ENCODE assay signal across 13 cellular contexts in the genomic region with DNA sequence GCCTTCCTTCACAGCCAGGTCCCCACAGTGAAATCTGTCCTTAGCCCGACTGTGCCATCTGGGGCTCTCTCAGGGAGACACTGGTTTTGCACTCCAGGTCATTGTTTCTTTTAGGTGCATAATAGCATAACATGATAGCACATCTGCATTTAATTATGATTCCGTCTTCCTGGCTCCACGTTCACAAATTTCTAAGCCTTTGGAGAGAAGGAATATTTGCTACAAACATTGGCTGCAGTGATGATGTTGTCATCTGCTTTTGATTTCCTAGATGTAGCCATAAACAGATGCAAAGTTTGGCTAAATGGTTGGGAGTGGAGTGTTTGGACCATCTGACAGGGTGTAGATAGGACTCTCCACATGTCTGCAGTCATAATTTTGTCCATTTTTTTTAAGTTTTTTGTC. TPM values are rescaled to one million over a fixed set of nuclear protein-coding genes. Genes with fewer than 3 reads are reported as not detected.
DNase-seq lines count a peak whose midpoint lies in the region; ATAC-seq and TF ChIP-seq lines count a peak whose summit lies in the region.
"Had no signal": no experiment of that assay in that cellular context is flagged by ENCODE, and none has a peak within 500 bp of the region (broad histone marks: within the 10 kb centered on the region; RNA-seq: fewer than 3 reads in every experiment).

No MANE protein-coding gene starts in this region.

- no peaks in the 10 kb centered on the region for H3K9me3 Mint-ChIP-seq in activated naive CD8-positive, alpha-beta T cell treated with anti-CD3 and anti-CD28 coated beads, Interleukin-2, amount 50 U/mL, for 24 hours

- H3K4me1 ChIP-seq in SK-N-SH (ENCODE audit: control insufficient read depth in 1 of 2, insufficient read depth in 2 of 2, low read depth in 1 of 2, low read length in 1 of 2) (peaks cover 18 to 23% of the 10 kb centered on the region in 2 experiments; a peak in 3 of 4 replicates), right cardiac atrium (ENCODE audit: control insufficient read depth, insufficient read depth, low read length) (no peaks in the 10 kb centered on the region), subcutaneous abdominal adipose tissue (ENCODE audit: control insufficient read depth in 5 of 5, insufficient read depth in 5 of 5, low read length in 5 of 5) (peaks cover 8 to 50% (median 36%) of the 10 kb centered on the region in 5 donors)

- CTCF ChIA-PET in SK-N-SH (lab: Yijun Ruan, JAX), result interaction anchor here (0.6 to 2.3 kb wide), 4 partner anchors 9 to 252 kb away, joined by 3 to 9 read pairs (median 4); no protein-coding TSS in a partner anchor

- WGBS in SK-N-SH (ENCODE audit: low lambda C conversion rate), result 9% methylated on average over 3 of the region's 3 CpGs
- 46% methylated on average over 3 of the region's 3 CpGs for WGBS in right cardiac atrium

- H2AFZ ChIP-seq in SK-N-SH (ENCODE audit: low read depth), result 0 out of 2 replicates have a peak overlapping the region, but pooled peaks have one; percentile 52

- H3K4me3 ChIP-seq in SK-N-SH (ENCODE audit: low read depth in 2 of 2, low read length in 1 of 2) (no peak overlapping the region), right cardiac atrium (ENCODE audit: low read length) (no peak overlapping the region), subcutaneous abdominal adipose tissue (ENCODE audit: low read depth in 1 of 5, low read length in 5 of 5) (peak overlapping the region in 1 of 5 donors; percentile 36)

- H3K36me3 Mint-ChIP-seq in activated naive CD8-positive, alpha-beta T cell treated with anti-CD3 and anti-CD28 coated beads, Interleukin-2, amount 50 U/mL, for 24 hours (ENCODE audit: low read depth), result no peaks in the 10 kb centered on the region

- H4K20me1 ChIP-seq in SK-N-SH (ENCODE audit: insufficient read depth), result no peaks in the 10 kb centered on the region

- H3K9me3 ChIP-seq in SK-N-SH, result no peaks in the 10 kb centered on the region
- H3K9me3 ChIP-seq in right cardiac atrium (ENCODE audit: control insufficient read depth, low read length), result no peaks in the 10 kb centered on the region
- no peaks in the 10 kb centered on the region for H3K9me3 ChIP-seq in subcutaneous abdominal adipose tissue (ENCODE audit: control insufficient read depth in 5 of 5, low read length in 5 of 5)

- peak in 1 of 2 experiments; percentile 83 for TF ChIP-seq EP300 in SK-N-SH (IDR thresholded peaks at IDR 0.05; ENCODE audit: borderline replicate concordance in 1 of 2, low read depth in 1 of 2, low read length in 1 of 2)

- ATAC-seq in right cardiac atrium, result peak; percentile 46 to 51
- no peak for ATAC-seq in activated naive CD8-positive, alpha-beta T cell treated with anti-CD3 and anti-CD28 coated beads, Interleukin-2, amount 50 U/mL, for 24 hours

- H3K36me3 ChIP-seq in SK-N-SH (replicated peaks in 1 of 2; ENCODE audit: control insufficient read depth in 1 of 2, insufficient read depth in 2 of 2, low read length in 1 of 2) (no peaks in the 10 kb centered on the region), subcutaneous abdominal adipose tissue (ENCODE audit: control insufficient read depth in 5 of 5, insufficient read depth in 5 of 5, low read length in 5 of 5) (no peaks in the 10 kb centered on the region)

- H3K27ac Mint-ChIP-seq in activated naive CD8-positive, alpha-beta T cell treated with anti-CD3 and anti-CD28 coated beads, Interleukin-2, amount 50 U/mL, for 24 hours, result no peak overlapping the region

- H3K9me2 ChIP-seq in SK-N-SH, result no peaks in the 10 kb centered on the region

- intact Hi-C loops in right cardiac atrium (cut with DNase I), result no loop called here

- H3K4me2 ChIP-seq in SK-N-SH, result peak overlapping the region; percentile 56; the same call in 1 of the 2 replicates

- H3K27ac ChIP-seq in SK-N-SH (ENCODE audit: low read depth in 2 of 2, low read length in 1 of 2) (peak overlapping the region; percentile 72 to 98), right cardiac atrium (ENCODE audit: low read length) (no peak overlapping the region), subcutaneous abdominal adipose tissue (ENCODE audit: low read depth, low read length) (peak overlapping the region; percentile 72)

- H3K4me3 Mint-ChIP-seq in activated naive CD8-positive, alpha-beta T cell treated with anti-CD3 and anti-CD28 coated beads, Interleukin-2, amount 50 U/mL, for 24 hours, result no peak overlapping the region

- DNase-seq in GM04504 (ENCODE audit: low read depth), result peak; percentile 92
- peak; percentile 73 for DNase-seq in SK-N-SH
- no peak for DNase-seq in right cardiac atrium
- DNase-seq in HuH-7 (ENCODE audit: low spot score), result no peak
- no peak for DNase-seq in activated naive CD8-positive, alpha-beta T cell treated with anti-CD3 and anti-CD28 coated beads, Interleukin-2, amount 50 U/mL, for 24 hours
- DNase-seq in NCI-H1092 (lab: John Stamatoyannopoulos, UW), result no peak
- DNase-seq: activated CD4-positive, alpha-beta T cell treated with anti-CD3 and anti-CD28 coated beads, Interleukin-2, amount 50 U/mL, for 1 hour; activated effector memory CD4-positive, alpha-beta T cell treated with Interleukin-2 at 50 U/mL for 16 hours; NCI-H1417 treated with DMSO at 0.1 percent for 48 hours; nucleus accumbens; stimulated activated CD4-positive, alpha-beta T cell treated with anti-CD3 and anti-CD28 coated beads, Interleukin-2, amount 100 ng/mL, for 48 hours; stimulated activated naive CD4-positive, alpha-beta T cell treated with Interleukin-2 at 50 U/mL for 16 hours had no signal

- POLR2A ChIA-PET in SK-N-SH (lab: Yijun Ruan, JAX), result interaction anchor here (1.1 kb wide), 1 partner anchor 13 kb away, joined by 4 read pairs; no protein-coding TSS in a partner anchor

- H3K79me2 ChIP-seq in SK-N-SH (ENCODE audit: insufficient read depth), result no peaks in the 10 kb centered on the region

- H3K9ac ChIP-seq in SK-N-SH, result no peak overlapping the region
- H3K9ac ChIP-seq in subcutaneous abdominal adipose tissue (ENCODE audit: low read length in 5 of 5), result peak overlapping the region in 1 of 5 donors; percentile 16

- H3F3A ChIP-seq in SK-N-SH (replicated peaks; ENCODE audit: insufficient read depth), result peaks cover 7% of the 10 kb centered on the region

- peaks cover 3% of the 10 kb centered on the region for H3K4me1 Mint-ChIP-seq in activated naive CD8-positive, alpha-beta T cell treated with anti-CD3 and anti-CD28 coated beads, Interleukin-2, amount 50 U/mL, for 24 hours

- peaks cover 5% of the 10 kb centered on the region for H3K27me3 Mint-ChIP-seq in activated naive CD8-positive, alpha-beta T cell treated with anti-CD3 and anti-CD28 coated beads, Interleukin-2, amount 50 U/mL, for 24 hours

- H3K27me3 ChIP-seq in SK-N-SH (ENCODE audit: insufficient read depth) (no peaks in the 10 kb centered on the region), right cardiac atrium (ENCODE audit: control insufficient read depth, insufficient read depth) (no peaks in the 10 kb centered on the region), subcutaneous abdominal adipose tissue (ENCODE audit: control insufficient read depth in 5 of 5, insufficient read depth in 4 of 5, low read length in 5 of 5) (no peaks in the 10 kb centered on the region)

- TF ChIP-seq RAD21 in SK-N-SH (IDR thresholded peaks at IDR 0.05; ENCODE audit: low read length), result peak; percentile 59

- TF ChIP-seq CTCF in SK-N-SH (IDR thresholded peaks at IDR 0.05), result no peak

TF ChIP-seq in SK-N-SH, 30 proteins besides CTCF, POLR2A, EP300 and RAD21 (continues in another document):
- no peak for TF ChIP-seq RXRA (IDR thresholded peaks at IDR 0.05; ENCODE audit: borderline replicate concordance, low read depth)
- TF ChIP-seq, protein P1, sequence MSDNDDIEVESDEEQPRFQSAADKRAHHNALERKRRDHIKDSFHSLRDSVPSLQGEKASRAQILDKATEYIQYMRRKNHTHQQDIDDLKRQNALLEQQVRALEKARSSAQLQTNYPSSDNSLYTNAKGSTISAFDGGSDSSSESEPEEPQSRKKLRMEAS (IDR thresholded peaks at IDR 0.05; ENCODE audit: low read depth), result no peak
- TF ChIP-seq TCF12 (IDR thresholded peaks at IDR 0.05), result peak; percentile 98
- TF ChIP-seq SIN3A (IDR thresholded peaks at IDR 0.05; ENCODE audit: borderline replicate concordance, low read depth, low read length), result no peak
- peak; percentile 57; the same call in 1 of the 2 replicates for TF ChIP-seq TEAD4 (IDR thresholded peaks at IDR 0.05; ENCODE audit: borderline replicate concordance, insufficient read depth)
- TF ChIP-seq, protein P2, sequence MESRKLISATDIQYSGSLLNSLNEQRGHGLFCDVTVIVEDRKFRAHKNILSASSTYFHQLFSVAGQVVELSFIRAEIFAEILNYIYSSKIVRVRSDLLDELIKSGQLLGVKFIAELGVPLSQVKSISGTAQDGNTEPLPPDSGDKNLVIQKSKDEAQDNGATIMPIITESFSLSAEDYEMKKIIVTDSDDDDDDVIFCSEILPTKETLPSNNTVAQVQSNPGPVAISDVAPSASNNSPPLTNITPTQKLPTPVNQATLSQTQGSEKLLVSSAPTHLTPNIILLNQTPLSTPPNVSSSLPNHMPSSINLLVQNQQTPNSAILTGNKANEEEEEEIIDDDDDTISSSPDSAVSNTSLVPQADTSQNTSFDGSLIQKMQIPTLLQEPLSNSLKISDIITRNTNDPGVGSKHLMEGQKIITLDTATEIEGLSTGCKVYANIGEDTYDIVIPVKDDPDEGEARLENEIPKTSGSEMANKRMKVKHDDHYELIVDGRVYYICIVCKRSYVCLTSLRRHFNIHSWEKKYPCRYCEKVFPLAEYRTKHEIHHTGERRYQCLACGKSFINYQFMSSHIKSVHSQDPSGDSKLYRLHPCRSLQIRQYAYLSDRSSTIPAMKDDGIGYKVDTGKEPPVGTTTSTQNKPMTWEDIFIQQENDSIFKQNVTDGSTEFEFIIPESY (IDR thresholded peaks at IDR 0.05; ENCODE audit: borderline replicate concordance, low read depth), result no peak
- peak; percentile 95; the same call in 1 of the 2 replicates for TF ChIP-seq FOXJ3 (CRISPR knock-in tag; IDR thresholded peaks at IDR 0.05)
- TF ChIP-seq RFX5 (IDR thresholded peaks at IDR 0.05; ENCODE audit: low read length), result no peak
- TF ChIP-seq PBX3 (IDR thresholded peaks at IDR 0.05), result peak; percentile 32; the same call in 1 of the 2 replicates
- TF ChIP-seq POLR2AphosphoS5 (IDR thresholded peaks at IDR 0.05; ENCODE audit: low read depth, low read length), result peak; percentile 76

RNA-seq across cellular contexts. Expression of gene CAT, which starts 12.0 kb away (rescaled TPM):
- 26.6 and 34.3 TPM in 2 replicates for polyA plus RNA-seq in SK-N-SH (2012; rRNA removed)
- polyA plus RNA-seq in SK-N-SH (2012; cell fraction: cytosol; rRNA removed), result 24.2 and 30.6 TPM in 2 replicates
- polyA plus RNA-seq in SK-N-SH (2012; cell fraction: nucleus; rRNA removed), result 31.5 and 42.9 TPM in 2 replicates
- total RNA-seq in right cardiac atrium, result 100 to 1,000 TPM in 2 of 4 donors, 10 to 100 TPM in 2; 81.6 to 114 (median 102) TPM
- polyA plus RNA-seq in right cardiac atrium, result 67.6 TPM

Comparison
In these comparisons a context has a peak if more than half of its experiments do, and no peak if none do; other contexts are left out.
1. DNase-seq: peak in GM04504 (single experiment) and SK-N-SH (single experiment); none in right cardiac atrium (0 of 3), HuH-7 (single experiment), activated naive CD8-positive, alpha-beta T cell treated with anti-CD3 and anti-CD28 coated beads, Interleukin-2, amount 50 U/mL, for 24 hours (single experiment) and NCI-H1092 (single experiment).